1 cellular context compared by ENCODE assay signal in genomic region chr21:37848721-37849490, GRCh38.
TF ChIP-seq lines count a peak whose summit lies in the region.

No MANE protein-coding gene starts in this region.

TF ChIP-seq in IMR-90, 13 proteins besides CTCF, POLR2A, EP300 and RAD21:
- TF ChIP-seq MXI1 (IDR thresholded peaks at IDR 0.05; ENCODE audit: borderline replicate concordance, low read depth, low read length) (no peak), USF2 (IDR thresholded peaks at IDR 0.05; ENCODE audit: low read depth, low read length) (no peak), RCOR1 (IDR thresholded peaks at IDR 0.05; ENCODE audit: insufficient replicate concordance, low read length) (no peak), NFE2L2 (IDR thresholded peaks at IDR 0.05; ENCODE audit: low read depth, low read length) (no peak), FOS (IDR thresholded peaks at IDR 0.05; ENCODE audit: low read depth, low read length) (no peak), CEBPB (IDR thresholded peaks at IDR 0.05; ENCODE audit: low read depth, low read length) (no peak)
